In the genomic region with DNA sequence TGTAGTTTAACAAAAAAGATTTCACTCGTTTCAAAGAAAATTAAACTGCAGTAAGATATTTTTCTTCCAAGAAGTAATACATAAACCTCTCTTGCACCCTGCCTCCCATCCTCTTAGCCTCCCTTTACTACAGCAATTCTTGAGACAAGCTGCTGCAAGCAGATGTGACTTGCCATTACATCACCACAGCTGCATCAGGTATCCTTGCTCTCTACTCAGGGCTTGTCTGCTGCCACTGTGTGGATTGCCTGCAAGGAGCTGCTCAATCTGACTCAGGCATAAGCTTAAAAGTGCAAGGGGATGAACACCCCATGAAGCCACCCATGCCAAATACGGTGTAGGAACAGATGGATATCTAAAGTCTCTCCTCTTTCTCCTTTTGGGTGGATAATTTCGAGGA, we compare ENCODE assay signal across 34 cellular contexts.
"Had no signal": no experiment of that assay in that cellular context is flagged by ENCODE, and none has a peak within 500 bp of the region (broad histone marks: within the 10 kb centered on the region; RNA-seq: fewer than 3 reads in every experiment).

No MANE protein-coding gene starts in this region.

- H3K4me3 ChIP-seq: adrenal gland, body of pancreas had no signal

- H3K36me3 ChIP-seq: adrenal gland had no signal

- DNase-seq: activated B cell treated with CpG ODN at 0.5 μM for 24 hours; activated CD4-positive, alpha-beta memory T cell treated with anti-CD3 and anti-CD28 coated beads for 36 hours; activated CD4-positive, alpha-beta T cell treated with anti-CD3 and anti-CD28 coated beads for 4 hours; activated CD4-positive, alpha-beta T cell treated with anti-CD3 and anti-CD28 coated beads, Interleukin-2, amount 50 U/mL, for 1 hour; activated CD4-positive, CD25-positive, alpha-beta regulatory T cell treated with anti-CD3 and anti-CD28 coated beads, Interleukin-2, amount 50 U/mL, for 72 hours; activated CD8-positive, alpha-beta memory T cell treated with anti-CD3 and anti-CD28 coated beads, Interleukin-2, amount 50 U/mL, for 4 hours; activated gamma-delta T cell treated with Interleukin-2 at 50 U/mL for 16 hours; activated naive CD4-positive, alpha-beta T cell treated with anti-CD3 and anti-CD28 coated beads for 36 hours; activated T-cell treated with anti-CD3 and anti-CD28 coated beads for 4 hours; activated T-cell treated with anti-CD3 and anti-CD28 coated beads, Interleukin-2, amount 50 U/mL, for 4 hours; adrenal gland; body of pancreas; MM.1S; MV-4-11; NCI-H1092; NCI-H146; NCI-H187; NCI-H2029 treated with DMSO at 0.1 percent for 48 hours; NCI-H2107; NCI-H2171; NCI-H510A; NCI-H526; NCI-H748 treated with DMSO at 0.1 percent for 48 hours; NK-92 treated with Interleukin-12 subunit alpha and Interleukin-12 subunit beta, amount 100 ng/mL, for 24 hours; PC-3; SW 1271; T-helper 1 cell; T-helper 2 cell; T-helper 9 cell had no signal

- H3K9me3 ChIP-seq: adrenal gland, body of pancreas had no signal

- H3K4me1 ChIP-seq: adrenal gland, body of pancreas had no signal

- H3K9ac ChIP-seq: KMS-11 had no signal

- ATAC-seq: activated naive CD4-positive, alpha-beta T cell treated with anti-CD3 and anti-CD28 coated beads, Interleukin-2, amount 50 U/mL, for 72 hours; activated T-cell treated with anti-CD3 and anti-CD28 coated beads, Interleukin-2, amount 50 U/mL, for 4 hours; body of pancreas; PC-3; Right ventricle myocardium inferior had no signal

- H3K27ac ChIP-seq: adrenal gland, body of pancreas, KMS-11, RWPE1, VCaP had no signal

- H3K4me2 ChIP-seq: KMS-11 had no signal

- H3K27me3 ChIP-seq: adrenal gland, body of pancreas had no signal
